In genomic region chr21:33028759-33029511, GRCh38 we compare ENCODE assay signal across 11 cellular contexts. TPM values are rescaled to one million over a fixed set of nuclear protein-coding genes. Genes with fewer than 3 reads are reported as not detected.
DNase-seq lines count a peak whose midpoint lies in the region; ATAC-seq and TF ChIP-seq lines count a peak whose summit lies in the region.
"Had no signal": no experiment of that assay in that cellular context is flagged by ENCODE, and none has a peak within 500 bp of the region (broad histone marks: within the 10 kb centered on the region; RNA-seq: fewer than 3 reads in every experiment).

No MANE protein-coding gene starts in this region.

- peaks cover 0 to 2% (median 0%) of the 10 kb centered on the region in 5 donors for H3K9me3 Mint-ChIP-seq in CD8-positive, alpha-beta memory T cell

- POLR2A ChIA-PET in CD8-positive, alpha-beta memory T cell (lab: Charles Lee), result no interaction called here

- H3K27ac Mint-ChIP-seq in CD8-positive, alpha-beta memory T cell, result peak overlapping the region in 2 of 8 donors; percentile 20 to 73

- no peaks in the 10 kb centered on the region for H3K36me3 ChIP-seq in CD8-positive, alpha-beta memory T cell (ENCODE audit: insufficient read depth, low read length)

- H3K9me3 ChIP-seq in CD8-positive, alpha-beta memory T cell (ENCODE audit: low read length), result no peaks in the 10 kb centered on the region

- H3K27me3 ChIP-seq in CD8-positive, alpha-beta memory T cell (ENCODE audit: insufficient read depth, low read length, poor library complexity, severe bottlenecking), result peaks cover 64% of the 10 kb centered on the region

- intact Hi-C loops in sciatic nerve (cut with DNase I), result no loop called here

- peak overlapping the region; percentile 26 for H3K4me3 ChIP-seq in CD8-positive, alpha-beta memory T cell (ENCODE audit: low read length)
- H3K4me3 ChIP-seq in coronary artery, result peak overlapping the region; percentile 47

- H3K27ac ChIP-seq in CD8-positive, alpha-beta memory T cell (ENCODE audit: low read depth, low read length), result no peak overlapping the region
- no peak overlapping the region for H3K27ac ChIP-seq in coronary artery

- no peak for ATAC-seq in sciatic nerve
- ATAC-seq in GM19035 (IDR thresholded peaks at IDR 0.05; ENCODE audit: unreplicated experiment), result no peak
- ATAC-seq in GM18519 (IDR thresholded peaks at IDR 0.05; ENCODE audit: low FRiP score, unreplicated experiment), result no peak

- H3K4me1 Mint-ChIP-seq in CD8-positive, alpha-beta memory T cell, result peaks cover 27 to 49% (median 35%) of the 10 kb centered on the region in 3 donors

- no peaks in the 10 kb centered on the region for H3K36me3 Mint-ChIP-seq in CD8-positive, alpha-beta memory T cell

- DNase-seq in CD8-positive, alpha-beta memory T cell, result no peak
- DNase-seq in RPMI8226, result peak; percentile 57
- DNase-seq in coronary artery (ENCODE audit: low spot score), result no peak
- DNase-seq in sciatic nerve (ENCODE audit: low spot score), result peak; percentile 61
- DNase-seq in dedifferentiated amniotic fluid mesenchymal stem cell (ENCODE audit: extremely low spot score), result no peak
- no peak for DNase-seq in NCI-H345 (lab: John Stamatoyannopoulos, UW)
- DNase-seq: mammary epithelial cell, NCI-H187 had no signal

- CTCF ChIA-PET in CD8-positive, alpha-beta memory T cell (lab: Charles Lee), result no interaction called here

- TF ChIP-seq CTCF in coronary artery (IDR thresholded peaks at IDR 0.05), result no peak

- H3K4me3 Mint-ChIP-seq in CD8-positive, alpha-beta memory T cell, result peak overlapping the region; percentile 42 to 82 (median 70)

- H3K4me1 ChIP-seq in CD8-positive, alpha-beta memory T cell (ENCODE audit: insufficient read depth, low read length), result peaks cover 33% of the 10 kb centered on the region

- peaks cover 66 to 77% of the 10 kb centered on the region in 2 donors for H3K27me3 Mint-ChIP-seq in CD8-positive, alpha-beta memory T cell

RNA-seq across cellular contexts. Expression of gene OLIG2, which starts 3.2 kb away (rescaled TPM):
- total RNA-seq in CD8-positive, alpha-beta memory T cell, result not detected
- polyA plus RNA-seq in CD8-positive, alpha-beta memory T cell, result not detected
- not detected for total RNA-seq in sciatic nerve
- total RNA-seq: mammary epithelial cell; T-helper 1 cell treated with Interleukin-12 subunit alpha and Interleukin-12 subunit beta and Interleukin-4 antibody, amounts not matched to agents 30 ng/mL and 1 ng/mL, for 36 hours had no signal
- polyA plus RNA-seq: mammary epithelial cell had no signal

RNA-seq across cellular contexts. Expression of gene OLIG1, which starts 41.0 kb away (rescaled TPM):
- total RNA-seq in CD8-positive, alpha-beta memory T cell, result not detected
- polyA plus RNA-seq in CD8-positive, alpha-beta memory T cell, result not detected
- 0.53 TPM for total RNA-seq in sciatic nerve
- total RNA-seq: mammary epithelial cell; T-helper 1 cell treated with Interleukin-12 subunit alpha and Interleukin-12 subunit beta and Interleukin-4 antibody, amounts not matched to agents 30 ng/mL and 1 ng/mL, for 36 hours had no signal
- polyA plus RNA-seq: mammary epithelial cell had no signal

Comparison
In these comparisons a context has a peak if more than half of its experiments do, and no peak if none do; other contexts are left out.
1. DNase-seq: peak in RPMI8226 (single experiment) and sciatic nerve (single experiment); none in CD8-positive, alpha-beta memory T cell (0 of 5), coronary artery (single experiment), dedifferentiated amniotic fluid mesenchymal stem cell (single experiment) and NCI-H345 (single experiment).